ENCODE assay signal across 1 cellular context in genomic region chr3:46935168-46935858, GRCh38.
TF ChIP-seq lines count a peak whose summit lies in the region.

No MANE protein-coding gene starts in this region.

TF ChIP-seq in HepG2, 621 proteins besides CTCF, POLR2A, EP300 and RAD21 (continues in another document):
- TF ChIP-seq SRF (IDR thresholded peaks at IDR 0.05; ENCODE audit: low read depth, low read length) (no peak), ELF3 (CRISPR knock-in tag; IDR thresholded peaks at IDR 0.05) (peak; percentile 40; the same call in 1 of the 2 replicates), REST (IDR thresholded peaks at IDR 0.05; ENCODE audit: borderline replicate concordance in 1 of 2, low read depth in 1 of 2, low read length in 2 of 2) (no peak), PAX8 (CRISPR knock-in tag; IDR thresholded peaks at IDR 0.05; ENCODE audit: borderline replicate concordance) (no peak), KDM6A (CRISPR knock-in tag; IDR thresholded peaks at IDR 0.05; ENCODE audit: low read depth) (no peak), ZNF276 (CRISPR knock-in tag; IDR thresholded peaks at IDR 0.05; ENCODE audit: low read depth) (no peak), ZNF512 (CRISPR knock-in tag; IDR thresholded peaks at IDR 0.05) (no peak), PHF21A (CRISPR knock-in tag; IDR thresholded peaks at IDR 0.05) (peak; percentile 15; the same call in 1 of the 2 replicates), HNF1B (CRISPR knock-in tag; IDR thresholded peaks at IDR 0.05) (0 out of 2 replicates have a peak, but pooled peaks have one; percentile 1), USF2 (IDR thresholded peaks at IDR 0.05; ENCODE audit: low read depth, low read length) (no peak), USF2 (CRISPR knock-in tag; IDR thresholded peaks at IDR 0.05; ENCODE audit: borderline replicate concordance) (no peak), ASH2L (IDR thresholded peaks at IDR 0.05; ENCODE audit: insufficient read length, low read depth, low read length) (no peak), TGIF2 (CRISPR knock-in tag; IDR thresholded peaks at IDR 0.05) (no peak), ZFP36L1 (CRISPR knock-in tag; IDR thresholded peaks at IDR 0.05) (no peak), ARID5B (CRISPR knock-in tag; IDR thresholded peaks at IDR 0.05) (peak; percentile 50; the same call in 1 of the 2 replicates), ZBTB42 (CRISPR knock-in tag; IDR thresholded peaks at IDR 0.05) (no peak), ZNF792 (CRISPR knock-in tag; IDR thresholded peaks at IDR 0.05) (0 out of 2 replicates have a peak, but pooled peaks have one; percentile 40), MTF2 (CRISPR knock-in tag; IDR thresholded peaks at IDR 0.05; ENCODE audit: borderline replicate concordance) (no peak), HIC2 (CRISPR knock-in tag; IDR thresholded peaks at IDR 0.05; ENCODE audit: low read depth) (peak; percentile 89; the same call in 1 of the 2 replicates), ZNF567 (CRISPR knock-in tag; IDR thresholded peaks at IDR 0.05; ENCODE audit: borderline replicate concordance) (no peak), LCORL (IDR thresholded peaks at IDR 0.05) (no peak), LCORL (CRISPR knock-in tag; IDR thresholded peaks at IDR 0.05) (0 out of 2 replicates have a peak, but pooled peaks have one; percentile 40), JUNB (CRISPR knock-in tag; IDR thresholded peaks at IDR 0.05; ENCODE audit: borderline replicate concordance) (peak; percentile 93; the same call in 1 of the 2 replicates), TFE3 (CRISPR knock-in tag; IDR thresholded peaks at IDR 0.05) (no peak; the same call in 1 of the 2 replicates), ZNF574 (CRISPR knock-in tag; IDR thresholded peaks at IDR 0.05) (peak; percentile 48), FOXA1 (IDR thresholded peaks at IDR 0.05) (no peak), FOXA1 (CRISPR knock-in tag; IDR thresholded peaks at IDR 0.05) (peak; percentile 33; the same call in 1 of the 2 replicates), TBX2 (CRISPR knock-in tag; IDR thresholded peaks at IDR 0.05; ENCODE audit: borderline replicate concordance) (peak; percentile 47; the same call in 1 of the 2 replicates), KAT2B (IDR thresholded peaks at IDR 0.05; ENCODE audit: borderline replicate concordance, low read depth, low read length) (no peak), SAFB2 (CRISPR knock-in tag; IDR thresholded peaks at IDR 0.05; ENCODE audit: borderline replicate concordance, low read depth) (no peak), RFXANK (CRISPR knock-in tag; IDR thresholded peaks at IDR 0.05) (no peak), IRF9 (CRISPR knock-in tag; IDR thresholded peaks at IDR 0.05; ENCODE audit: borderline replicate concordance) (no peak), SOX13 (IDR thresholded peaks at IDR 0.05) (no peak), SOX13 (CRISPR knock-in tag; conservative IDR thresholded peaks at IDR 0.05 in 1 of 2, IDR thresholded peaks at IDR 0.05 in 1 of 2) (peak in 1 of 2 experiments; percentile 47; a peak in 1 of 4 replicates)
